ENCODE assay signal across 1 cellular context in the genomic region with DNA sequence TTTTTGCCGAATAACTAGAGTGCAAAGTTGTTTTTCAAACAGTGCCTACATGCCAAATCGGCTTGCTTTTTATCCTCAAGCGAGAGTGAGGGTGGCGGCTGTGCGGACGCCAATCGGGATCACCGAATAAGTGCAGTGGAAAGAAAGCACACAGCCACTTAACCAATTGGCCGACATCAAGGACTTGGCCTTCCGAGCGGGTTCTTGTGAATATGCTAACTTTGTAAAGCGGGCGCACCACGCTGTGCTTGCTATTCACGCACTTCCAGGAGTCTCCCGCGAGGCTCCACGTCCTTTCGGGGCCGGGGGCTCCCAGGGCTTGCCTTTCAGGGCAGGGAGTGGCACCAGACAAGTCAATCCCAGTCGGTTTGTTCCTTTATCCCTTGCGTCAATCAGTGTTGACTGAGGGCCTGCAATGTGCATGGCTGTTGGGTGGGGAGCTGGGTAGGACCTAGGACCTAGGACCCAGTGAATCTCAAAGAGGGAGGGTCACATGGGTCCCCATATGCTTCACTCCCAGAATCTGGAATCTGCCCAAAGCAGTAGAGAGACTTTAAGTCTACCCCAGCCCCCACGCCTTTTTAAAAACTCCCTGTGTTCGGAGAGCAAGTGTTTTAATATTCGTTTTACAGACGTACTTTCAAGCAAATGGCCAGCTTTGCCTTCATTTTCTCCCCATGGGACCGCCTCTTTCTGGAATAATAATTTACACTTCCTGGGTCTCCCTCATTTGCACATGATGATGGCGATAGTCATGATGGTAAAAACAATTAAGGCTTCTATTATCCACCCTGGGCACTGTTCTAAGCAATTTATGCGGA.
A peak's percentile ranks its signal among the peaks of the same experiment; 100 is the strongest.
TF ChIP-seq lines count a peak whose summit lies in the region.

No MANE protein-coding gene starts in this region.

TF ChIP-seq in HepG2, 621 proteins besides CTCF, POLR2A, EP300 and RAD21 (continued from another document):
- no peak for TF ChIP-seq ATAD3A (CRISPR knock-in tag; IDR thresholded peaks at IDR 0.05)
- TF ChIP-seq SMYD3 (CRISPR knock-in tag; IDR thresholded peaks at IDR 0.05) = no peak
- no peak for TF ChIP-seq ZNF713 (CRISPR knock-in tag; IDR thresholded peaks at IDR 0.05)
- TF ChIP-seq EZH2 (conservative IDR thresholded peaks at IDR 0.05; ENCODE audit: low read depth, low read length) = 0 out of 2 replicates have a peak, but pooled peaks have one; percentile 64
- no peak for TF ChIP-seq ZNF678 (CRISPR knock-in tag; IDR thresholded peaks at IDR 0.05)
- TF ChIP-seq CBFB (CRISPR knock-in tag; IDR thresholded peaks at IDR 0.05) = 0 out of 2 replicates have a peak, but pooled peaks have one; percentile 8
- TF ChIP-seq FOXA3 (CRISPR knock-in tag; IDR thresholded peaks at IDR 0.05) = no peak
- TF ChIP-seq SNAI1 (CRISPR knock-in tag; IDR thresholded peaks at IDR 0.05; ENCODE audit: borderline replicate concordance) = no peak
- TF ChIP-seq ZNF501 (CRISPR knock-in tag; IDR thresholded peaks at IDR 0.05) = no peak; the same call in 1 of the 2 replicates
- no peak for TF ChIP-seq ZNF24 (IDR thresholded peaks at IDR 0.05)
- TF ChIP-seq, protein P1, sequence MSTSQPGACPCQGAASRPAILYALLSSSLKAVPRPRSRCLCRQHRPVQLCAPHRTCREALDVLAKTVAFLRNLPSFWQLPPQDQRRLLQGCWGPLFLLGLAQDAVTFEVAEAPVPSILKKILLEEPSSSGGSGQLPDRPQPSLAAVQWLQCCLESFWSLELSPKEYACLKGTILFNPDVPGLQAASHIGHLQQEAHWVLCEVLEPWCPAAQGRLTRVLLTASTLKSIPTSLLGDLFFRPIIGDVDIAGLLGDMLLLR (CRISPR knock-in tag; IDR thresholded peaks at IDR 0.05) = no peak
- TF ChIP-seq SAP130 (CRISPR knock-in tag; IDR thresholded peaks at IDR 0.05; ENCODE audit: low read depth) = 0 out of 2 replicates have a peak, but pooled peaks have one; percentile 1
- TF ChIP-seq, protein P2, sequence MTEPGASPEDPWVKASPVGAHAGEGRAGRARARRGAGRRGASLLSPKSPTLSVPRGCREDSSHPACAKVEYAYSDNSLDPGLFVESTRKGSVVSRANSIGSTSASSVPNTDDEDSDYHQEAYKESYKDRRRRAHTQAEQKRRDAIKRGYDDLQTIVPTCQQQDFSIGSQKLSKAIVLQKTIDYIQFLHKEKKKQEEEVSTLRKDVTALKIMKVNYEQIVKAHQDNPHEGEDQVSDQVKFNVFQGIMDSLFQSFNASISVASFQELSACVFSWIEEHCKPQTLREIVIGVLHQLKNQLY (CRISPR knock-in tag; IDR thresholded peaks at IDR 0.05) = no peak
- TF ChIP-seq, protein P3, sequence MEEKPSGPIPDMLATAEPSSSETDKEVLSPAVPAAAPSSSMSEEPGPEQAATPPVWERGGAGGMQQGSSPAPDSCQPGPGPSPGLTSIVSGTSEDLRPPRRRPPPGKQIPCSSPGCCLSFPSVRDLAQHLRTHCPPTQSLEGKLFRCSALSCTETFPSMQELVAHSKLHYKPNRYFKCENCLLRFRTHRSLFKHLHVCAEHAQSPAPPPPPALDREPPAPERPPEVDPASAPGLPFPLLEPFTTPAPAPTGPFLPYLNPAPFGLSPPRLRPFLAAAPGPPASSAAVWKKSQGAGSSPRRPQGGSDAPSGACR (CRISPR knock-in tag; IDR thresholded peaks at IDR 0.05) = no peak
- TF ChIP-seq ZC3H13 (CRISPR knock-in tag; IDR thresholded peaks at IDR 0.05) = no peak
- TF ChIP-seq ZNF460 (CRISPR knock-in tag; IDR thresholded peaks at IDR 0.05; ENCODE audit: borderline replicate concordance) = no peak
- TF ChIP-seq, protein P4, sequence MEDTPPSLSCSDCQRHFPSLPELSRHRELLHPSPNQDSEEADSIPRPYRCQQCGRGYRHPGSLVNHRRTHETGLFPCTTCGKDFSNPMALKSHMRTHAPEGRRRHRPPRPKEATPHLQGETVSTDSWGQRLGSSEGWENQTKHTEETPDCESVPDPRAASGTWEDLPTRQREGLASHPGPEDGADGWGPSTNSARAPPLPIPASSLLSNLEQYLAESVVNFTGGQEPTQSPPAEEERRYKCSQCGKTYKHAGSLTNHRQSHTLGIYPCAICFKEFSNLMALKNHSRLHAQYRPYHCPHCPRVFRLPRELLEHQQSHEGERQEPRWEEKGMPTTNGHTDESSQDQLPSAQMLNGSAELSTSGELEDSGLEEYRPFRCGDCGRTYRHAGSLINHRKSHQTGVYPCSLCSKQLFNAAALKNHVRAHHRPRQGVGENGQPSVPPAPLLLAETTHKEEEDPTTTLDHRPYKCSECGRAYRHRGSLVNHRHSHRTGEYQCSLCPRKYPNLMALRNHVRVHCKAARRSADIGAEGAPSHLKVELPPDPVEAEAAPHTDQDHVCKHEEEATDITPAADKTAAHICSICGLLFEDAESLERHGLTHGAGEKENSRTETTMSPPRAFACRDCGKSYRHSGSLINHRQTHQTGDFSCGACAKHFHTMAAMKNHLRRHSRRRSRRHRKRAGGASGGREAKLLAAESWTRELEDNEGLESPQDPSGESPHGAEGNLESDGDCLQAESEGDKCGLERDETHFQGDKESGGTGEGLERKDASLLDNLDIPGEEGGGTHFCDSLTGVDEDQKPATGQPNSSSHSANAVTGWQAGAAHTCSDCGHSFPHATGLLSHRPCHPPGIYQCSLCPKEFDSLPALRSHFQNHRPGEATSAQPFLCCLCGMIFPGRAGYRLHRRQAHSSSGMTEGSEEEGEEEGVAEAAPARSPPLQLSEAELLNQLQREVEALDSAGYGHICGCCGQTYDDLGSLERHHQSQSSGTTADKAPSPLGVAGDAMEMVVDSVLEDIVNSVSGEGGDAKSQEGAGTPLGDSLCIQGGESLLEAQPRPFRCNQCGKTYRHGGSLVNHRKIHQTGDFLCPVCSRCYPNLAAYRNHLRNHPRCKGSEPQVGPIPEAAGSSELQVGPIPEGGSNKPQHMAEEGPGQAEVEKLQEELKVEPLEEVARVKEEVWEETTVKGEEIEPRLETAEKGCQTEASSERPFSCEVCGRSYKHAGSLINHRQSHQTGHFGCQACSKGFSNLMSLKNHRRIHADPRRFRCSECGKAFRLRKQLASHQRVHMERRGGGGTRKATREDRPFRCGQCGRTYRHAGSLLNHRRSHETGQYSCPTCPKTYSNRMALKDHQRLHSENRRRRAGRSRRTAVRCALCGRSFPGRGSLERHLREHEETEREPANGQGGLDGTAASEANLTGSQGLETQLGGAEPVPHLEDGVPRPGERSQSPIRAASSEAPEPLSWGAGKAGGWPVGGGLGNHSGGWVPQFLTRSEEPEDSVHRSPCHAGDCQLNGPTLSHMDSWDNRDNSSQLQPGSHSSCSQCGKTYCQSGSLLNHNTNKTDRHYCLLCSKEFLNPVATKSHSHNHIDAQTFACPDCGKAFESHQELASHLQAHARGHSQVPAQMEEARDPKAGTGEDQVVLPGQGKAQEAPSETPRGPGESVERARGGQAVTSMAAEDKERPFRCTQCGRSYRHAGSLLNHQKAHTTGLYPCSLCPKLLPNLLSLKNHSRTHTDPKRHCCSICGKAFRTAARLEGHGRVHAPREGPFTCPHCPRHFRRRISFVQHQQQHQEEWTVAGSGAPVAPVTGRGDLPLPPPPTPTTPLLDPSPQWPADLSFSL (CRISPR knock-in tag; IDR thresholded peaks at IDR 0.05) = no peak
- TF ChIP-seq, protein P5, sequence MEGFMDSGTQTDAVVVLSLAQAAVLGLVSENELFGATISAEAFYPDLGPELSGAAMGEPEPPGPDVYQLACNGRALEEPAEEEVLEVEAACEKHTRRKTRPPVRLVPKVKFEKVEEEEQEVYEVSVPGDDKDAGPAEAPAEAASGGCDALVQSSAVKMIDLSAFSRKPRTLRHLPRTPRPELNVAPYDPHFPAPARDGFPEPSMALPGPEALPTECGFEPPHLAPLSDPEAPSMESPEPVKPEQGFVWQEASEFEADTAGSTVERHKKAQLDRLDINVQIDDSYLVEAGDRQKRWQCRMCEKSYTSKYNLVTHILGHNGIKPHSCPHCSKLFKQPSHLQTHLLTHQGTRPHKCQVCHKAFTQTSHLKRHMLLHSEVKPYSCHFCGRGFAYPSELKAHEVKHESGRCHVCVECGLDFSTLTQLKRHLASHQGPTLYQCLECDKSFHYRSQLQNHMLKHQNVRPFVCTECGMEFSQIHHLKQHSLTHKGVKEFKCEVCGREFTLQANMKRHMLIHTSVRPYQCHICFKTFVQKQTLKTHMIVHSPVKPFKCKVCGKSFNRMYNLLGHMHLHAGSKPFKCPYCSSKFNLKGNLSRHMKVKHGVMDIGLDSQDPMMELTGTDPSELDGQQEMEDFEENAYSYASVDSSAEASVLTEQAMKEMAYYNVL (CRISPR knock-in tag; IDR thresholded peaks at IDR 0.05; ENCODE audit: borderline replicate concordance) = peak; percentile 52; the same call in 1 of the 2 replicates
- no peak for TF ChIP-seq ZNF143 (CRISPR knock-in tag; IDR thresholded peaks at IDR 0.05)
- TF ChIP-seq, protein P6, sequence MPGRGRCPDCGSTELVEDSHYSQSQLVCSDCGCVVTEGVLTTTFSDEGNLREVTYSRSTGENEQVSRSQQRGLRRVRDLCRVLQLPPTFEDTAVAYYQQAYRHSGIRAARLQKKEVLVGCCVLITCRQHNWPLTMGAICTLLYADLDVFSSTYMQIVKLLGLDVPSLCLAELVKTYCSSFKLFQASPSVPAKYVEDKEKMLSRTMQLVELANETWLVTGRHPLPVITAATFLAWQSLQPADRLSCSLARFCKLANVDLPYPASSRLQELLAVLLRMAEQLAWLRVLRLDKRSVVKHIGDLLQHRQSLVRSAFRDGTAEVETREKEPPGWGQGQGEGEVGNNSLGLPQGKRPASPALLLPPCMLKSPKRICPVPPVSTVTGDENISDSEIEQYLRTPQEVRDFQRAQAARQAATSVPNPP (CRISPR knock-in tag; IDR thresholded peaks at IDR 0.05) = no peak
- no peak for TF ChIP-seq ZBTB1 (CRISPR knock-in tag; IDR thresholded peaks at IDR 0.05; ENCODE audit: borderline replicate concordance)
- no peak for TF ChIP-seq NONO (IDR thresholded peaks at IDR 0.05)
- no peak for TF ChIP-seq NONO (CRISPR knock-in tag; conservative IDR thresholded peaks at IDR 0.05)
TF ChIP-seq in HepG2: peak in this region for 7.
